In the genomic region with DNA sequence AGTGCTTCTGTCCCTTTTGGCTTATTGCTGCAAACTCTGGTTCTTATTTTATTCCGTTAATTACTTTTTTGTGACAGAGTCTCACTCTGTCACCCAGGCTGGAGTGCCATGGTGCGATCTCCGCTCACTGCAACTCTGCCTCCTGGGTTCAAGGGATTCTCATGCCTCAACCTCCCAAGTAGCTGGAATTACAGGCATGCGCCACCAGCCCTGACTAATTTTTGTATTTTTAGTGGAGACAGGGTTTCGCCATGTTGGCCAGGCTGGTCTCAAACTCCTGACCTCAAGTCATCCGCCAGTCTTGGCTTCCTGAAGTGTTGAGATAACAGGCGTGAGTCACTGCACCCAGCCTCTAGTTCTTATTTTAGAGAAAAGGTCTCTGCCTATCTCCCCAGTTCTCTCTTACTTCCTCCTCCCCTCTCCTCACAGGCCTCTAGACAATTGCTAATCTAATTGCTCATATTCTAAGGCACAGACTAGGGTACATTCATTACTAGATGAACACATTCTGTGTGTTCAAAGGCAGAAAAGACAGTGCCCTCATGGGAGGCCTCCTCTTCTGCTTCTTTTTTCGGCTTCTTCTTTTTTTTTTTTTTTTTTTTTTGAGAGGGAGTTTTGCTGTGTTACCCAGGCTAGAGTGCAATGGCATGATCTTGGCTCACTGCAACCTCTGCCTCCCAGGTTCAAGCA, we compare ENCODE assay signal across 1 cellular context.
TF ChIP-seq lines count a peak whose summit lies in the region.

No MANE protein-coding gene starts in this region.

TF ChIP-seq in K562, 482 proteins besides CTCF, POLR2A, EP300 and RAD21 (continued from another document and continues in another):
- TF ChIP-seq, protein P1, sequence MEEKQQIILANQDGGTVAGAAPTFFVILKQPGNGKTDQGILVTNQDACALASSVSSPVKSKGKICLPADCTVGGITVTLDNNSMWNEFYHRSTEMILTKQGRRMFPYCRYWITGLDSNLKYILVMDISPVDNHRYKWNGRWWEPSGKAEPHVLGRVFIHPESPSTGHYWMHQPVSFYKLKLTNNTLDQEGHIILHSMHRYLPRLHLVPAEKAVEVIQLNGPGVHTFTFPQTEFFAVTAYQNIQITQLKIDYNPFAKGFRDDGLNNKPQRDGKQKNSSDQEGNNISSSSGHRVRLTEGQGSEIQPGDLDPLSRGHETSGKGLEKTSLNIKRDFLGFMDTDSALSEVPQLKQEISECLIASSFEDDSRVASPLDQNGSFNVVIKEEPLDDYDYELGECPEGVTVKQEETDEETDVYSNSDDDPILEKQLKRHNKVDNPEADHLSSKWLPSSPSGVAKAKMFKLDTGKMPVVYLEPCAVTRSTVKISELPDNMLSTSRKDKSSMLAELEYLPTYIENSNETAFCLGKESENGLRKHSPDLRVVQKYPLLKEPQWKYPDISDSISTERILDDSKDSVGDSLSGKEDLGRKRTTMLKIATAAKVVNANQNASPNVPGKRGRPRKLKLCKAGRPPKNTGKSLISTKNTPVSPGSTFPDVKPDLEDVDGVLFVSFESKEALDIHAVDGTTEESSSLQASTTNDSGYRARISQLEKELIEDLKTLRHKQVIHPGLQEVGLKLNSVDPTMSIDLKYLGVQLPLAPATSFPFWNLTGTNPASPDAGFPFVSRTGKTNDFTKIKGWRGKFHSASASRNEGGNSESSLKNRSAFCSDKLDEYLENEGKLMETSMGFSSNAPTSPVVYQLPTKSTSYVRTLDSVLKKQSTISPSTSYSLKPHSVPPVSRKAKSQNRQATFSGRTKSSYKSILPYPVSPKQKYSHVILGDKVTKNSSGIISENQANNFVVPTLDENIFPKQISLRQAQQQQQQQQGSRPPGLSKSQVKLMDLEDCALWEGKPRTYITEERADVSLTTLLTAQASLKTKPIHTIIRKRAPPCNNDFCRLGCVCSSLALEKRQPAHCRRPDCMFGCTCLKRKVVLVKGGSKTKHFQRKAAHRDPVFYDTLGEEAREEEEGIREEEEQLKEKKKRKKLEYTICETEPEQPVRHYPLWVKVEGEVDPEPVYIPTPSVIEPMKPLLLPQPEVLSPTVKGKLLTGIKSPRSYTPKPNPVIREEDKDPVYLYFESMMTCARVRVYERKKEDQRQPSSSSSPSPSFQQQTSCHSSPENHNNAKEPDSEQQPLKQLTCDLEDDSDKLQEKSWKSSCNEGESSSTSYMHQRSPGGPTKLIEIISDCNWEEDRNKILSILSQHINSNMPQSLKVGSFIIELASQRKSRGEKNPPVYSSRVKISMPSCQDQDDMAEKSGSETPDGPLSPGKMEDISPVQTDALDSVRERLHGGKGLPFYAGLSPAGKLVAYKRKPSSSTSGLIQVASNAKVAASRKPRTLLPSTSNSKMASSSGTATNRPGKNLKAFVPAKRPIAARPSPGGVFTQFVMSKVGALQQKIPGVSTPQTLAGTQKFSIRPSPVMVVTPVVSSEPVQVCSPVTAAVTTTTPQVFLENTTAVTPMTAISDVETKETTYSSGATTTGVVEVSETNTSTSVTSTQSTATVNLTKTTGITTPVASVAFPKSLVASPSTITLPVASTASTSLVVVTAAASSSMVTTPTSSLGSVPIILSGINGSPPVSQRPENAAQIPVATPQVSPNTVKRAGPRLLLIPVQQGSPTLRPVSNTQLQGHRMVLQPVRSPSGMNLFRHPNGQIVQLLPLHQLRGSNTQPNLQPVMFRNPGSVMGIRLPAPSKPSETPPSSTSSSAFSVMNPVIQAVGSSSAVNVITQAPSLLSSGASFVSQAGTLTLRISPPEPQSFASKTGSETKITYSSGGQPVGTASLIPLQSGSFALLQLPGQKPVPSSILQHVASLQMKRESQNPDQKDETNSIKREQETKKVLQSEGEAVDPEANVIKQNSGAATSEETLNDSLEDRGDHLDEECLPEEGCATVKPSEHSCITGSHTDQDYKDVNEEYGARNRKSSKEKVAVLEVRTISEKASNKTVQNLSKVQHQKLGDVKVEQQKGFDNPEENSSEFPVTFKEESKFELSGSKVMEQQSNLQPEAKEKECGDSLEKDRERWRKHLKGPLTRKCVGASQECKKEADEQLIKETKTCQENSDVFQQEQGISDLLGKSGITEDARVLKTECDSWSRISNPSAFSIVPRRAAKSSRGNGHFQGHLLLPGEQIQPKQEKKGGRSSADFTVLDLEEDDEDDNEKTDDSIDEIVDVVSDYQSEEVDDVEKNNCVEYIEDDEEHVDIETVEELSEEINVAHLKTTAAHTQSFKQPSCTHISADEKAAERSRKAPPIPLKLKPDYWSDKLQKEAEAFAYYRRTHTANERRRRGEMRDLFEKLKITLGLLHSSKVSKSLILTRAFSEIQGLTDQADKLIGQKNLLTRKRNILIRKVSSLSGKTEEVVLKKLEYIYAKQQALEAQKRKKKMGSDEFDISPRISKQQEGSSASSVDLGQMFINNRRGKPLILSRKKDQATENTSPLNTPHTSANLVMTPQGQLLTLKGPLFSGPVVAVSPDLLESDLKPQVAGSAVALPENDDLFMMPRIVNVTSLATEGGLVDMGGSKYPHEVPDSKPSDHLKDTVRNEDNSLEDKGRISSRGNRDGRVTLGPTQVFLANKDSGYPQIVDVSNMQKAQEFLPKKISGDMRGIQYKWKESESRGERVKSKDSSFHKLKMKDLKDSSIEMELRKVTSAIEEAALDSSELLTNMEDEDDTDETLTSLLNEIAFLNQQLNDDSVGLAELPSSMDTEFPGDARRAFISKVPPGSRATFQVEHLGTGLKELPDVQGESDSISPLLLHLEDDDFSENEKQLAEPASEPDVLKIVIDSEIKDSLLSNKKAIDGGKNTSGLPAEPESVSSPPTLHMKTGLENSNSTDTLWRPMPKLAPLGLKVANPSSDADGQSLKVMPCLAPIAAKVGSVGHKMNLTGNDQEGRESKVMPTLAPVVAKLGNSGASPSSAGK (IDR thresholded peaks at IDR 0.05) = peak; percentile 67; the same call in 1 of the 2 replicates
- no peak for TF ChIP-seq CSDE1 (IDR thresholded peaks at IDR 0.05)
- TF ChIP-seq PHTF2 (CRISPR knock-in tag; IDR thresholded peaks at IDR 0.05) = no peak
- TF ChIP-seq LARP7 (IDR thresholded peaks at IDR 0.05) = peak; percentile 74; the same call in 1 of the 2 replicates
- TF ChIP-seq, protein P2, sequence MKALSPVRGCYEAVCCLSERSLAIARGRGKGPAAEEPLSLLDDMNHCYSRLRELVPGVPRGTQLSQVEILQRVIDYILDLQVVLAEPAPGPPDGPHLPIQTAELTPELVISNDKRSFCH (CRISPR knock-in tag; IDR thresholded peaks at IDR 0.05) = no peak
- TF ChIP-seq, protein P2 (tag; IDR thresholded peaks at IDR 0.05) = peak; percentile 91
- TF ChIP-seq NR2C2 (CRISPR knock-in tag; IDR thresholded peaks at IDR 0.05) = 0 out of 2 replicates have a peak, but pooled peaks have one; percentile 22
- TF ChIP-seq NR2C2 (tag; IDR thresholded peaks at IDR 0.05) = peak; percentile 77
- TF ChIP-seq MBD2 (IDR thresholded peaks at IDR 0.05; ENCODE audit: borderline replicate concordance, low read depth) = no peak
- no peak for TF ChIP-seq SREBF2 (CRISPR knock-in tag; IDR thresholded peaks at IDR 0.05)
- TF ChIP-seq NCOR1 (IDR thresholded peaks at IDR 0.05) = peak; percentile 91
- TF ChIP-seq MYC (IDR thresholded peaks at IDR 0.05; ENCODE audit: low read depth, low read length) = peak; percentile 48; the same call in 1 of the 2 replicates
- TF ChIP-seq MYC (CRISPR knock-in tag; IDR thresholded peaks at IDR 0.05; ENCODE audit: borderline replicate concordance, low read depth) = no peak
- no peak for TF ChIP-seq WHSC1 (IDR thresholded peaks at IDR 0.05; ENCODE audit: low read length)
- TF ChIP-seq RBM14 (IDR thresholded peaks at IDR 0.05; ENCODE audit: borderline replicate concordance, insufficient read depth, low read depth, low read length) = no peak
- no peak for TF ChIP-seq BRD4 (IDR thresholded peaks at IDR 0.05)
- TF ChIP-seq NCOA1 (IDR thresholded peaks at IDR 0.05; ENCODE audit: low read depth) = peak; percentile 65; the same call in 1 of the 2 replicates
- TF ChIP-seq CTBP1 (IDR thresholded peaks at IDR 0.05; ENCODE audit: borderline replicate concordance) = peak; percentile 55; the same call in 1 of the 2 replicates
- TF ChIP-seq RFX1 (IDR thresholded peaks at IDR 0.05) = no peak
- TF ChIP-seq PML (IDR thresholded peaks at IDR 0.05; ENCODE audit: low read length) = peak; percentile 65; the same call in 1 of the 2 replicates
- TF ChIP-seq MXI1 (IDR thresholded peaks at IDR 0.05; ENCODE audit: low read depth, low read length) = no peak
- TF ChIP-seq MAZ (CRISPR knock-in tag; conservative IDR thresholded peaks at IDR 0.05 in 1 of 2, IDR thresholded peaks at IDR 0.05 in 1 of 2) = 0 out of 4 replicates have a peak, but pooled peaks of 1 of the 2 experiments have one; percentile 43
- TF ChIP-seq ZNF444 (CRISPR knock-in tag; IDR thresholded peaks at IDR 0.05) = no peak
- no peak for TF ChIP-seq ELF4 (CRISPR knock-in tag; IDR thresholded peaks at IDR 0.05)
- TF ChIP-seq GABPB2 (CRISPR knock-in tag; conservative IDR thresholded peaks at IDR 0.05) = no peak
- peak; percentile 75 for TF ChIP-seq NEUROD1 (IDR thresholded peaks at IDR 0.05; ENCODE audit: borderline replicate concordance, low read depth, low read length, partially characterized antibody)
- TF ChIP-seq ARNT (IDR thresholded peaks at IDR 0.05) = peak; percentile 20 to 91; a peak in 3 of 4 replicates
- TF ChIP-seq ZNF175 (CRISPR knock-in tag; IDR thresholded peaks at IDR 0.05; ENCODE audit: low read depth) = peak; percentile 73; the same call in 1 of the 2 replicates
- TF ChIP-seq ZSCAN32 (CRISPR knock-in tag; IDR thresholded peaks at IDR 0.05) = no peak
- peak; percentile 72 for TF ChIP-seq TOE1 (IDR thresholded peaks at IDR 0.05; ENCODE audit: borderline replicate concordance)
- no peak for TF ChIP-seq TOE1 (CRISPR knock-in tag; IDR thresholded peaks at IDR 0.05; ENCODE audit: borderline replicate concordance, low read depth)
- TF ChIP-seq BRD9 (IDR thresholded peaks at IDR 0.05; ENCODE audit: low read depth, partially characterized antibody) = peak; percentile 20
- no peak for TF ChIP-seq POLR3A (IDR thresholded peaks at IDR 0.05; ENCODE audit: borderline replicate concordance, extremely low read depth, insufficient read depth, insufficient read length)
- TF ChIP-seq PTRF (tag; IDR thresholded peaks at IDR 0.05) = peak; percentile 40; the same call in 1 of the 2 replicates
- no peak for TF ChIP-seq BMI1 (IDR thresholded peaks at IDR 0.05; ENCODE audit: low read length)
- TF ChIP-seq NRF1 (conservative IDR thresholded peaks at IDR 0.05 in 1 of 2, IDR thresholded peaks at IDR 0.05 in 1 of 2) = peak; percentile 62 to 67
- no peak for TF ChIP-seq TAF15 (IDR thresholded peaks at IDR 0.05; ENCODE audit: low read depth, low read length)
- TF ChIP-seq, protein P3, sequence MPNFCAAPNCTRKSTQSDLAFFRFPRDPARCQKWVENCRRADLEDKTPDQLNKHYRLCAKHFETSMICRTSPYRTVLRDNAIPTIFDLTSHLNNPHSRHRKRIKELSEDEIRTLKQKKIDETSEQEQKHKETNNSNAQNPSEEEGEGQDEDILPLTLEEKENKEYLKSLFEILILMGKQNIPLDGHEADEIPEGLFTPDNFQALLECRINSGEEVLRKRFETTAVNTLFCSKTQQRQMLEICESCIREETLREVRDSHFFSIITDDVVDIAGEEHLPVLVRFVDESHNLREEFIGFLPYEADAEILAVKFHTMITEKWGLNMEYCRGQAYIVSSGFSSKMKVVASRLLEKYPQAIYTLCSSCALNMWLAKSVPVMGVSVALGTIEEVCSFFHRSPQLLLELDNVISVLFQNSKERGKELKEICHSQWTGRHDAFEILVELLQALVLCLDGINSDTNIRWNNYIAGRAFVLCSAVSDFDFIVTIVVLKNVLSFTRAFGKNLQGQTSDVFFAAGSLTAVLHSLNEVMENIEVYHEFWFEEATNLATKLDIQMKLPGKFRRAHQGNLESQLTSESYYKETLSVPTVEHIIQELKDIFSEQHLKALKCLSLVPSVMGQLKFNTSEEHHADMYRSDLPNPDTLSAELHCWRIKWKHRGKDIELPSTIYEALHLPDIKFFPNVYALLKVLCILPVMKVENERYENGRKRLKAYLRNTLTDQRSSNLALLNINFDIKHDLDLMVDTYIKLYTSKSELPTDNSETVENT (CRISPR knock-in tag; IDR thresholded peaks at IDR 0.05) = no peak
- TF ChIP-seq, protein P4, sequence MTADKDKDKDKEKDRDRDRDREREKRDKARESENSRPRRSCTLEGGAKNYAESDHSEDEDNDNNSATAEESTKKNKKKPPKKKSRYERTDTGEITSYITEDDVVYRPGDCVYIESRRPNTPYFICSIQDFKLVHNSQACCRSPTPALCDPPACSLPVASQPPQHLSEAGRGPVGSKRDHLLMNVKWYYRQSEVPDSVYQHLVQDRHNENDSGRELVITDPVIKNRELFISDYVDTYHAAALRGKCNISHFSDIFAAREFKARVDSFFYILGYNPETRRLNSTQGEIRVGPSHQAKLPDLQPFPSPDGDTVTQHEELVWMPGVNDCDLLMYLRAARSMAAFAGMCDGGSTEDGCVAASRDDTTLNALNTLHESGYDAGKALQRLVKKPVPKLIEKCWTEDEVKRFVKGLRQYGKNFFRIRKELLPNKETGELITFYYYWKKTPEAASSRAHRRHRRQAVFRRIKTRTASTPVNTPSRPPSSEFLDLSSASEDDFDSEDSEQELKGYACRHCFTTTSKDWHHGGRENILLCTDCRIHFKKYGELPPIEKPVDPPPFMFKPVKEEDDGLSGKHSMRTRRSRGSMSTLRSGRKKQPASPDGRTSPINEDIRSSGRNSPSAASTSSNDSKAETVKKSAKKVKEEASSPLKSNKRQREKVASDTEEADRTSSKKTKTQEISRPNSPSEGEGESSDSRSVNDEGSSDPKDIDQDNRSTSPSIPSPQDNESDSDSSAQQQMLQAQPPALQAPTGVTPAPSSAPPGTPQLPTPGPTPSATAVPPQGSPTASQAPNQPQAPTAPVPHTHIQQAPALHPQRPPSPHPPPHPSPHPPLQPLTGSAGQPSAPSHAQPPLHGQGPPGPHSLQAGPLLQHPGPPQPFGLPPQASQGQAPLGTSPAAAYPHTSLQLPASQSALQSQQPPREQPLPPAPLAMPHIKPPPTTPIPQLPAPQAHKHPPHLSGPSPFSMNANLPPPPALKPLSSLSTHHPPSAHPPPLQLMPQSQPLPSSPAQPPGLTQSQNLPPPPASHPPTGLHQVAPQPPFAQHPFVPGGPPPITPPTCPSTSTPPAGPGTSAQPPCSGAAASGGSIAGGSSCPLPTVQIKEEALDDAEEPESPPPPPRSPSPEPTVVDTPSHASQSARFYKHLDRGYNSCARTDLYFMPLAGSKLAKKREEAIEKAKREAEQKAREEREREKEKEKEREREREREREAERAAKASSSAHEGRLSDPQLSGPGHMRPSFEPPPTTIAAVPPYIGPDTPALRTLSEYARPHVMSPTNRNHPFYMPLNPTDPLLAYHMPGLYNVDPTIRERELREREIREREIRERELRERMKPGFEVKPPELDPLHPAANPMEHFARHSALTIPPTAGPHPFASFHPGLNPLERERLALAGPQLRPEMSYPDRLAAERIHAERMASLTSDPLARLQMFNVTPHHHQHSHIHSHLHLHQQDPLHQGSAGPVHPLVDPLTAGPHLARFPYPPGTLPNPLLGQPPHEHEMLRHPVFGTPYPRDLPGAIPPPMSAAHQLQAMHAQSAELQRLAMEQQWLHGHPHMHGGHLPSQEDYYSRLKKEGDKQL (CRISPR knock-in tag; IDR thresholded peaks at IDR 0.05; ENCODE audit: borderline replicate concordance) = no peak
